In genomic region chr4:124768596-124768995, GRCh38 we compare ENCODE assay signal across 30 cellular contexts.
"Had no signal": no experiment of that assay in that cellular context is flagged by ENCODE, and none has a peak within 500 bp of the region (broad histone marks: within the 10 kb centered on the region; RNA-seq: fewer than 3 reads in every experiment).

No MANE protein-coding gene starts in this region.

- H3K36me3 ChIP-seq: cardiac muscle cell, Peyer's patch, SJCRH30 had no signal

- H3K4me2 ChIP-seq: SK-N-SH had no signal

- H3K4me1 Mint-ChIP-seq: activated CD4-positive, alpha-beta T cell treated with anti-CD3 and anti-CD28 coated beads, Interleukin-2, amount 10 ng/mL, durations not matched to agents 24 days and 14 days; WTC11 had no signal

- H3K27me3 Mint-ChIP-seq: activated CD4-positive, alpha-beta T cell treated with anti-CD3 and anti-CD28 coated beads, Interleukin-2, amount 10 ng/mL, durations not matched to agents 24 days and 14 days; activated naive CD8-positive, alpha-beta T cell had no signal

- H3K27ac ChIP-seq: cardiac muscle cell, Peyer's patch, RWPE1, SJCRH30 had no signal

- H3K9me3 ChIP-seq: Peyer's patch, SJCRH30, SK-N-SH had no signal

- ATAC-seq: activated T-cell treated with anti-CD3 and anti-CD28 coated beads, Interleukin-2, amount 50 U/mL, for 4 hours; WTC11 had no signal

- H3K9me3 Mint-ChIP-seq: activated CD4-positive, alpha-beta T cell treated with anti-CD3 and anti-CD28 coated beads, Interleukin-2, amount 10 ng/mL, durations not matched to agents 24 days and 14 days; activated naive CD4-positive, alpha-beta T cell treated with anti-CD3 and anti-CD28 coated beads for 36 hours had no signal

- H3K4me3 Mint-ChIP-seq: activated CD4-positive, alpha-beta T cell treated with anti-CD3 and anti-CD28 coated beads, Interleukin-2, amount 10 ng/mL, durations not matched to agents 24 days and 14 days; activated naive CD4-positive, alpha-beta T cell treated with anti-CD3 and anti-CD28 coated beads for 36 hours; activated naive CD8-positive, alpha-beta T cell; activated T-cell treated with anti-CD3 and anti-CD28 coated beads, Interleukin-2, amount 50 U/mL, for 4 hours; WTC11 had no signal

- H3K9me2 ChIP-seq: SK-N-SH had no signal

- H3K27me3 ChIP-seq: cardiac muscle cell, Peyer's patch, SJCRH30 had no signal

- H3K36me3 Mint-ChIP-seq: activated naive CD8-positive, alpha-beta T cell; WTC11 had no signal

- H3K4me1 ChIP-seq: Peyer's patch, SJCRH30 had no signal

- DNase-seq: activated CD4-positive, alpha-beta T cell treated with anti-CD3 and anti-CD28 coated beads, Interleukin-2, amount 10 ng/mL, durations not matched to agents 24 days and 14 days; activated CD4-positive, alpha-beta T cell treated with anti-CD3 and anti-CD28 coated beads, Interleukin-2, amount 50 U/mL, for 48 hours; activated CD4-positive, CD25-positive, alpha-beta regulatory T cell treated with anti-CD3 and anti-CD28 coated beads, Interleukin-2, amount 50 U/mL, for 72 hours; activated CD8-positive, alpha-beta memory T cell treated with anti-CD3 and anti-CD28 coated beads for 24 hours; activated gamma-delta T cell; activated naive CD4-positive, alpha-beta T cell treated with anti-CD3 and anti-CD28 coated beads for 36 hours; activated T-cell treated with anti-CD3 and anti-CD28 coated beads, Interleukin-2, amount 50 U/mL, for 4 hours; aorta; Kasumi-1; KBM-7; NCI-H1092; NCI-H1417; NCI-H1930; NCI-H2107; NCI-H2171 treated with DMSO at 0.1 percent for 48 hours; NCI-H345; NCI-H510A; NCI-H526 treated with DMSO at 0.1 percent for 48 hours; NCI-H82; NK-92 treated with Interleukin-12 subunit alpha and Interleukin-12 subunit beta, amount 100 ng/mL, for 24 hours; OCI-M1; Peyer's patch; Right ventricle myocardium superior; SJCRH30; SK-N-SH; T-helper 9 cell had no signal

- H3K9ac ChIP-seq: SK-N-SH had no signal

- H3K4me3 ChIP-seq: cardiac muscle cell, Peyer's patch, SJCRH30 had no signal

- H3K27ac Mint-ChIP-seq: activated CD4-positive, alpha-beta T cell treated with anti-CD3 and anti-CD28 coated beads, Interleukin-2, amount 10 ng/mL, durations not matched to agents 24 days and 14 days; activated naive CD4-positive, alpha-beta T cell treated with anti-CD3 and anti-CD28 coated beads for 36 hours; activated naive CD8-positive, alpha-beta T cell; WTC11 had no signal
